Comparison of ENCODE assay signal across 1 cellular context in genomic region chr7:98877692-98878364, GRCh38.
TF ChIP-seq lines count a peak whose summit lies in the region.

No MANE protein-coding gene starts in this region.

TF ChIP-seq in GM23338, 12 proteins besides CTCF, POLR2A, EP300 and RAD21 (continued from another document):
- TF ChIP-seq REST (IDR thresholded peaks at IDR 0.05; ENCODE audit: unreplicated experiment), result no peak
- no peak for TF ChIP-seq EZH2phosphoT487 (IDR thresholded peaks at IDR 0.05; ENCODE audit: unreplicated experiment)
- no peak for TF ChIP-seq CREB1 (CRISPR knock-in tag; IDR thresholded peaks at IDR 0.05; ENCODE audit: low read depth)
- TF ChIP-seq EZH2 (IDR thresholded peaks at IDR 0.05; ENCODE audit: low read depth, unreplicated experiment), result no peak
